8 cellular contexts compared by ENCODE assay signal in the genomic region with DNA sequence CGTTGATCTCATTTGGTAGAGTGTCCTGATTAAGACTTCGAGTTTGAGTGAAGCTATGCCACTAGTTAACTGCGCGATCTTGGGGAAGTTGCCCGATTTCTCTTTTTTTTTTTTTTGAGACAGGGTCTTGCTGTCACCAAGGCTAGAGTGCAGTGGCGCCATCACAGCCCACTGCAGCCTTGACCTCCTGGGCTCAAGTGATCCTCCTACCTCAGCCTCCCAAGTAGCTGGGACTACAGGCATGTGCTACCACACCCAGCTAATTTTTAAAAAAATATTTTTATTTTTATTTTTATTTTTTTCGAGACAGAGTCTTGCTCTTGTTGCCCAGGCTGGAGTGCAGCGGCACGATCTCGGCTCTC. TPM values are rescaled to one million over a fixed set of nuclear protein-coding genes. Genes with fewer than 3 reads are reported as not detected.
A peak's percentile ranks its signal among the peaks of the same experiment; 100 is the strongest.
DNase-seq lines count a peak whose midpoint lies in the region; TF ChIP-seq lines count a peak whose summit lies in the region.
"Not testable (repeated sequence)": the region's sequence is repeated elsewhere in the genome, so short reads cannot be mapped to it uniquely, and the experiment has no call there.

No MANE protein-coding gene starts in this region.

- not testable (repeated sequence) for H3K9me3 ChIP-seq in BLaER1; HUES64 (ENCODE audit: insufficient read depth, low read depth, low read length); ascending aorta; neuronal stem cell (replicated peaks in 1 of 2; ENCODE audit: control insufficient read depth in 2 of 2, insufficient read depth in 1 of 2, low read depth in 1 of 2, low read length in 2 of 2); suprapubic skin

- peaks cover 39% of the 10 kb centered on the region for H3K4me1 Mint-ChIP-seq in T-helper 2 cell treated with Interferon-gamma antibody and Interleukin-4, amounts not matched to agents 5 μg/mL and 100 μg/mL, for 36 hours (ENCODE audit: low read depth)

- H2BK120ac ChIP-seq in neuronal stem cell (ENCODE audit: low read depth, low read length) = not testable (repeated sequence)

- H2BK5ac ChIP-seq in neuronal stem cell (ENCODE audit: low read length) = not testable (repeated sequence)

- H3K79me1 ChIP-seq in neuronal stem cell (ENCODE audit: low read depth, low read length) = not testable (repeated sequence)

- 54% methylated on average over 10 of the region's 10 CpGs for WGBS in HUES64
- no CpG with 5 or more reads among the region's 10 CpGs for WGBS in neuronal stem cell (ENCODE audit: extremely low coverage in 2 of 2, insufficient read length in 2 of 2, insufficient replicate concordance in 1 of 2), 2 donors
- WGBS in suprapubic skin = 35% methylated on average over 10 of the region's 10 CpGs

- H2BK15ac ChIP-seq in neuronal stem cell (ENCODE audit: low read length) = not testable (repeated sequence)

- peak overlapping the region; percentile 100 for H3K4me2 ChIP-seq in BLaER1
- peak overlapping the region; percentile 39 for H3K4me2 ChIP-seq in neuronal stem cell (ENCODE audit: insufficient read depth, low read length, poor library complexity, severe bottlenecking)

- H3K4ac ChIP-seq in neuronal stem cell (ENCODE audit: low read length) = not testable (repeated sequence)

- peak overlapping the region; percentile 77 for H3K27ac ChIP-seq in BLaER1
- peak overlapping the region; percentile 51; the same call in 1 of the 2 replicates for H3K27ac ChIP-seq in HUES64 (ENCODE audit: low read depth, low read length)
- peak overlapping the region; percentile 85 to 92 for H3K27ac ChIP-seq in ascending aorta
- peak overlapping the region; percentile 87 for H3K27ac ChIP-seq in epithelial cell of prostate
- H3K27ac ChIP-seq in neuronal stem cell (replicated peaks; ENCODE audit: low read length) = peak overlapping the region; percentile 59
- peak overlapping the region; percentile 82 for H3K27ac ChIP-seq in suprapubic skin

- peak overlapping the region; percentile 93 for H3K4me3 Mint-ChIP-seq in T-helper 2 cell treated with Interferon-gamma antibody and Interleukin-4, amounts not matched to agents 5 μg/mL and 100 μg/mL, for 36 hours

- not testable (repeated sequence) for H4K8ac ChIP-seq in neuronal stem cell (ENCODE audit: low read depth, low read length)

- H2AK5ac ChIP-seq in neuronal stem cell (ENCODE audit: low read depth, low read length) = not testable (repeated sequence)

- H3K18ac ChIP-seq in neuronal stem cell (ENCODE audit: low read length) = not testable (repeated sequence)

- intact Hi-C loops in ascending aorta (cut with DNase I) = loop anchor here (5.0 kb wide), 1 partner anchor 233 kb away; a partner anchor contains a TSS

- peak overlapping the region; percentile 82 for H3K27ac Mint-ChIP-seq in T-helper 2 cell treated with Interferon-gamma antibody and Interleukin-4, amounts not matched to agents 5 μg/mL and 100 μg/mL, for 36 hours

- H4K91ac ChIP-seq in neuronal stem cell (ENCODE audit: low read depth, low read length, poor library complexity) = not testable (repeated sequence)

- peak overlapping the region; percentile 91 for H2AFZ ChIP-seq in neuronal stem cell (ENCODE audit: low read length)

- TF ChIP-seq EP300 in suprapubic skin (IDR thresholded peaks at IDR 0.05) = not testable (repeated sequence)

- H2BK12ac ChIP-seq in neuronal stem cell (ENCODE audit: low read length) = not testable (repeated sequence)

- not testable (repeated sequence) for DNase-seq in T-helper 2 cell treated with Interferon-gamma antibody and Interleukin-4, amounts not matched to agents 5 μg/mL and 100 μg/mL, for 36 hours (ENCODE audit: low spot score); ascending aorta (ENCODE audit: low spot score in 2 of 2); epithelial cell of prostate (ENCODE audit: low read depth, low spot score); kidney epithelial cell (ENCODE audit: low read depth); neuronal stem cell (ENCODE audit: low spot score); suprapubic skin (ENCODE audit: low spot score in 2 of 2)

- peak overlapping the region; percentile 87 for H3K4me3 ChIP-seq in BLaER1
- peak overlapping the region; percentile 61 for H3K4me3 ChIP-seq in HUES64 (ENCODE audit: low read length)
- peak overlapping the region; percentile 82 to 90 for H3K4me3 ChIP-seq in ascending aorta
- H3K4me3 ChIP-seq in kidney epithelial cell (ENCODE audit: low read depth, low read length) = peak overlapping the region; percentile 76
- H3K4me3 ChIP-seq in neuronal stem cell (ENCODE audit: low read length in 2 of 2) = peak overlapping the region; percentile 62 to 78
- H3K4me3 ChIP-seq in suprapubic skin = peak overlapping the region; percentile 90

- not testable (repeated sequence) for TF ChIP-seq CTCF in ascending aorta (IDR thresholded peaks at IDR 0.05); kidney epithelial cell (IDR thresholded peaks at IDR 0.05; ENCODE audit: insufficient read depth, low read length, poor library complexity, severe bottlenecking); suprapubic skin (IDR thresholded peaks at IDR 0.05)

- H4K20me1 ChIP-seq in BLaER1 = peaks cover 39% of the 10 kb centered on the region

- H3K27me3 ChIP-seq in BLaER1; HUES64 (ENCODE audit: insufficient read depth, low read length); ascending aorta; kidney epithelial cell (ENCODE audit: control insufficient read depth, insufficient read depth, low read length); neuronal stem cell (ENCODE audit: control insufficient read depth in 3 of 3, insufficient read depth in 3 of 3, low read depth in 1 of 3, low read length in 3 of 3); suprapubic skin: not testable (repeated sequence)

- not testable (repeated sequence) for H3K14ac ChIP-seq in neuronal stem cell (ENCODE audit: low read length)

- H3K9me3 Mint-ChIP-seq in T-helper 2 cell treated with Interferon-gamma antibody and Interleukin-4, amounts not matched to agents 5 μg/mL and 100 μg/mL, for 36 hours = not testable (repeated sequence)

- peaks cover 46% of the 10 kb centered on the region for H3K36me3 Mint-ChIP-seq in T-helper 2 cell treated with Interferon-gamma antibody and Interleukin-4, amounts not matched to agents 5 μg/mL and 100 μg/mL, for 36 hours (ENCODE audit: low read depth)

- H3K23ac ChIP-seq in neuronal stem cell (ENCODE audit: low read depth, low read length, poor library complexity) = not testable (repeated sequence)

- H3K9ac ChIP-seq in BLaER1 (peak overlapping the region; percentile 79), HUES64 (ENCODE audit: low read depth, low read length) (0 out of 2 replicates have a peak overlapping the region, but pooled peaks have one; percentile 14), neuronal stem cell (ENCODE audit: low read depth, low read length, poor library complexity) (peak overlapping the region; percentile 87)

- H3K36me3 ChIP-seq in BLaER1 (peaks cover 39% of the 10 kb centered on the region), HUES64 (ENCODE audit: insufficient read depth, low read length) (peaks cover 28% of the 10 kb centered on the region), ascending aorta (peaks cover 17 to 19% of the 10 kb centered on the region in 2 donors), neuronal stem cell (replicated peaks in 1 of 2; ENCODE audit: control insufficient read depth in 2 of 2, insufficient read depth in 2 of 2, low read length in 2 of 2) (peaks cover 15 to 44% of the 10 kb centered on the region in 2 donors), suprapubic skin (peaks cover 21% of the 10 kb centered on the region)
- H3K36me3 ChIP-seq in kidney epithelial cell (ENCODE audit: control insufficient read depth, insufficient read depth, low read length) = not testable (repeated sequence)

- not testable (repeated sequence) for TF ChIP-seq POLR2A in suprapubic skin (IDR thresholded peaks at IDR 0.05)

- H3K27me3 Mint-ChIP-seq in T-helper 2 cell treated with Interferon-gamma antibody and Interleukin-4, amounts not matched to agents 5 μg/mL and 100 μg/mL, for 36 hours (ENCODE audit: low read depth) = not testable (repeated sequence)

- H3K4me1 ChIP-seq in BLaER1 = peaks cover 45% of the 10 kb centered on the region
- peaks cover 13% of the 10 kb centered on the region; the same call in 1 of the 2 replicates for H3K4me1 ChIP-seq in HUES64 (ENCODE audit: insufficient read depth, low read length)
- H3K4me1 ChIP-seq in ascending aorta = peaks cover 10 to 21% of the 10 kb centered on the region in 2 donors
- H3K4me1 ChIP-seq in neuronal stem cell (ENCODE audit: control insufficient read depth in 2 of 2, insufficient read depth in 1 of 2, low read depth in 1 of 2, low read length in 2 of 2) = not testable (repeated sequence)
- peaks cover 49% of the 10 kb centered on the region for H3K4me1 ChIP-seq in suprapubic skin

RNA-seq across cellular contexts. Expression of a gene that starts 0.9 kb away (rescaled TPM):
- polyA plus RNA-seq in HUES64 (2013, experiment 1 of 2) = 10.5 TPM
- 9.4 TPM for polyA plus RNA-seq in HUES64 (2013, experiment 2 of 2)
- total RNA-seq in ascending aorta = 14.5 TPM
- 10.1 and 11.9 TPM in 2 replicates for total RNA-seq in kidney epithelial cell
- polyA plus RNA-seq in neuronal stem cell (2013, experiment 1 of 2) = 5.7 TPM
- 5.5 TPM for polyA plus RNA-seq in neuronal stem cell (2013, experiment 2 of 2)
- 10 to 100 TPM in 1 of 4 donors, 1 to 10 TPM in 3; 3.0 to 16.5 (median 7.5) TPM for total RNA-seq in suprapubic skin

RNA-seq across cellular contexts. Expression of a gene that starts 6.7 kb away (rescaled TPM):
- polyA plus RNA-seq in HUES64 (2013, experiment 1 of 2) = 868 TPM
- 943 TPM for polyA plus RNA-seq in HUES64 (2013, experiment 2 of 2)
- total RNA-seq in ascending aorta (482 TPM), kidney epithelial cell (499 and 519 TPM in 2 replicates), suprapubic skin (100 to 1,000 TPM; 185 to 498 (median 405) TPM)
- polyA plus RNA-seq in neuronal stem cell (2013, experiment 1 of 2) = 638 TPM
- 612 TPM for polyA plus RNA-seq in neuronal stem cell (2013, experiment 2 of 2)

RNA-seq across cellular contexts. Expression of a gene that starts 22.0 kb away (rescaled TPM):
- 69.7 TPM for polyA plus RNA-seq in HUES64 (2013, experiment 1 of 2)
- 67.6 TPM for polyA plus RNA-seq in HUES64 (2013, experiment 2 of 2)
- 46.2 TPM for total RNA-seq in ascending aorta
- 70.1 and 77.2 TPM in 2 replicates for total RNA-seq in kidney epithelial cell
- polyA plus RNA-seq in neuronal stem cell (2013, experiment 1 of 2) = 80.9 TPM
- polyA plus RNA-seq in neuronal stem cell (2013, experiment 2 of 2) = 82.6 TPM
- total RNA-seq in suprapubic skin = 10 to 100 TPM; 54.7 to 71.8 (median 68.9) TPM

RNA-seq across cellular contexts. Expression of a gene that starts 22.9 kb away (rescaled TPM):
- polyA plus RNA-seq in HUES64 (2013, experiment 1 of 2) = 47.6 TPM
- 50.7 TPM for polyA plus RNA-seq in HUES64 (2013, experiment 2 of 2)
- total RNA-seq in ascending aorta = not detected
- 5.8 and 8.3 TPM in 2 replicates for total RNA-seq in kidney epithelial cell
- polyA plus RNA-seq in neuronal stem cell (2013, experiment 1 of 2) = 81.3 TPM
- 79.5 TPM for polyA plus RNA-seq in neuronal stem cell (2013, experiment 2 of 2)
- total RNA-seq in suprapubic skin = 1 to 10 TPM; 4.8 to 8.9 (median 5.9) TPM

RNA-seq across cellular contexts. Expression of a gene that starts 30.6 kb away (rescaled TPM):
- 1.8 TPM for polyA plus RNA-seq in HUES64 (2013, experiment 1 of 2)
- 4.2 TPM for polyA plus RNA-seq in HUES64 (2013, experiment 2 of 2)
- total RNA-seq in ascending aorta (6.6 TPM), kidney epithelial cell (11.6 and 12.8 TPM in 2 replicates), suprapubic skin (10 to 100 TPM in 2 of 4 donors, 1 to 10 TPM in 2; 4.3 to 15.8 (median 8.5) TPM)
- 7.7 TPM for polyA plus RNA-seq in neuronal stem cell (2013, experiment 1 of 2)
- 7.3 TPM for polyA plus RNA-seq in neuronal stem cell (2013, experiment 2 of 2)

Comparison
In these comparisons a context has a peak if more than half of its experiments do, and no peak if none do; other contexts are left out.
1. H3K9ac ChIP-seq: peak in every context shown above with its lines; median percentile 87 in neuronal stem cell; 79 in BLaER1; 14 in HUES64.